Comparison of ENCODE assay signal across 16 cellular contexts in genomic region chr14:80570930-80571298, GRCh38.
A peak's percentile ranks its signal among the peaks of the same experiment; 100 is the strongest.
DNase-seq lines count a peak whose midpoint lies in the region; ATAC-seq and FAIRE-seq lines count a peak whose summit lies in the region.
"Had no signal": no experiment of that assay in that cellular context is flagged by ENCODE, and none has a peak within 500 bp of the region (broad histone marks: within the 10 kb centered on the region; RNA-seq: fewer than 3 reads in every experiment).

No MANE protein-coding gene starts in this region.

- DNase-seq in NCI-H526 treated with DMSO at 0.1 percent for 48 hours (lab: John Stamatoyannopoulos, UW): peak; percentile 54
- no peak for DNase-seq in NCI-H526 (lab: John Stamatoyannopoulos, UW)
- DNase-seq in HT-29 (ENCODE audit: low spot score): peak; percentile 6
- DNase-seq in NCI-H69 (lab: John Stamatoyannopoulos, UW): peak; percentile 16
- no peak for DNase-seq in putamen (ENCODE audit: low spot score)
- DNase-seq: AML-193; CD4-positive, alpha-beta memory T cell; DMS53; DND-41; GM23248 had no signal

- ATAC-seq in HG03196 (IDR thresholded peaks at IDR 0.05; ENCODE audit: unreplicated experiment) (no peak), GM19467 (IDR thresholded peaks at IDR 0.05; ENCODE audit: unreplicated experiment) (no peak)
- ATAC-seq: A549, GM12878 had no signal

- peak; percentile 89 for FAIRE-seq in endometrium (lab: Jason Lieb, UNC)
- FAIRE-seq: A549, GM12878, GM19239 had no signal

Comparison
In these comparisons a context has a peak if more than half of its experiments do, and no peak if none do; other contexts are left out.
1. DNase-seq: peak in NCI-H526 treated with DMSO at 0.1 percent for 48 hours (single experiment), HT-29 (single experiment) and NCI-H69 (single experiment); none in NCI-H526 (0 of 2) and putamen (single experiment).